In the genomic region with DNA sequence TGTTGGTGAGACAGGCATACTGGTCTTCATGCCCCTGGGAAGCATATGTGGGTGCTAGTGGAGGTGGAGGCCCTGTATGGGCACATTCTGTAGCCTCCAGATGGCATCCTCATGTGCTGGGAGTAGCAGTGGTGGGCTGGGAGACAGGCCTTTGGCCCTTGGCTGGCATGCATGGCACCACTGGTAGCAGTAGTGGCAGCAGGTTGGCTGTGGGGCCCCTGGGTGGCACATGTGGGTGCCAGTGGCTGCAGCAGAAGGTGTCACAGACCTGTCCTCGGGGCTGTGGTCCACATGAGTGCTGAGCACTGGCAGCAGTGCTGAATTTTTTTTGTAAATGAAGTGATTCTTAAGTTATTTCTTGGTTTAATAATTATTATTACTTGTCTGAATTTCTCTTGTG, we compare ENCODE assay signal across 26 cellular contexts.
DNase-seq lines count a peak whose midpoint lies in the region; FAIRE-seq and TF ChIP-seq lines count a peak whose summit lies in the region.
"Had no signal": no experiment of that assay in that cellular context is flagged by ENCODE, and none has a peak within 500 bp of the region (broad histone marks: within the 10 kb centered on the region; RNA-seq: fewer than 3 reads in every experiment).

No MANE protein-coding gene starts in this region.

- in situ Hi-C loops in mammary epithelial cell (cut with MboI; ENCODE audit: low sequenced_read_pairs in 2 of 2): no loop called here

- H2AFZ ChIP-seq in mammary epithelial cell (ENCODE audit: low read depth, low read length) (no peak overlapping the region), H1 (ENCODE audit: low read length) (no peak overlapping the region), neuronal stem cell (ENCODE audit: low read length) (no peak overlapping the region)
- H2AFZ ChIP-seq: GM23338 had no signal

- no peak overlapping the region for H3K9ac ChIP-seq in mammary epithelial cell (ENCODE audit: insufficient read depth, low read length)
- H3K9ac ChIP-seq in H1 (replicated peaks in 1 of 4; ENCODE audit: extremely low read depth in 1 of 4, low read depth in 3 of 4, low read length in 3 of 4): no peak overlapping the region
- no peak overlapping the region for H3K9ac ChIP-seq in neuronal stem cell (ENCODE audit: low read depth, low read length, poor library complexity)
- H3K9ac ChIP-seq: BLaER1 treated with 17β-estradiol and CSF1 and Interleukin-3, amounts not matched to agents 10 nM and 100 nM had no signal

- no peak for TF ChIP-seq POLR2A in H1 (IDR thresholded peaks at IDR 0.05; ENCODE audit: control extremely low read depth in 1 of 2, low read depth in 2 of 2, low read length in 2 of 2)

- no TSS peak for BruUV-seq in MCF 10A (replicated peaks; lab: Mats Ljungman, UMichigan)
- no TSS peak for BruUV-seq in mammary epithelial cell (replicated peaks; lab: Mats Ljungman, UMichigan)

- no peaks in the 10 kb centered on the region for H3K36me3 ChIP-seq in mammary epithelial cell (ENCODE audit: insufficient read depth, low read length)
- H3K36me3 ChIP-seq in H1 (ENCODE audit: control insufficient read depth in 2 of 4, insufficient read depth in 4 of 4, low read length in 3 of 4): no peaks in the 10 kb centered on the region
- no peaks in the 10 kb centered on the region for H3K36me3 ChIP-seq in neuronal stem cell (replicated peaks in 1 of 2; ENCODE audit: control insufficient read depth in 2 of 2, insufficient read depth in 2 of 2, low read length in 2 of 2)
- H3K36me3 ChIP-seq: BE2C had no signal

- H4K8ac ChIP-seq in H1 (ENCODE audit: extremely low read depth, insufficient read depth, low read length): no peak overlapping the region
- H4K8ac ChIP-seq in neuronal stem cell (ENCODE audit: low read depth, low read length): no peak overlapping the region

- no peak for TF ChIP-seq EP300 in H1 (IDR thresholded peaks at IDR 0.05; ENCODE audit: borderline replicate concordance in 1 of 2, low read depth in 2 of 2, low read length in 2 of 2)

- no peaks in the 10 kb centered on the region for H3K79me2 ChIP-seq in mammary epithelial cell (ENCODE audit: insufficient read depth, low read length)
- H3K79me2 ChIP-seq in H1 (ENCODE audit: control insufficient read depth in 1 of 2, insufficient read depth in 2 of 2, low read length in 2 of 2): no peaks in the 10 kb centered on the region

- DNase-seq in MCF 10A (ENCODE audit: unreplicated experiment) (no peak), mammary epithelial cell (no peak), NCI-H2171 (lab: John Stamatoyannopoulos, UW) (peak; percentile 52), H1 (ENCODE audit: low read depth in 1 of 2, low spot score in 2 of 2) (no peak), neuronal stem cell (ENCODE audit: low spot score) (no peak), NAMALWA (ENCODE audit: low spot score) (no peak), nucleus accumbens (lab: John Stamatoyannopoulos, UW) (no peak), SKM-1 treated with dmso at 0.1 percent for 144 hours (lab: John Stamatoyannopoulos, UW; ENCODE audit: unreplicated experiment) (no peak)
- DNase-seq: 8988T; ACHN; AML-193; BE2C; Calu3; CD4-positive, alpha-beta memory T cell; COR-L47; DMS79; EL; GDM1; HCEC 1CT had no signal

- no peak overlapping the region for H4K5ac ChIP-seq in H1 (ENCODE audit: insufficient read length, low read depth, low read length)

- no peak overlapping the region for H3K4me3 Mint-ChIP-seq in MCF 10A (ENCODE audit: unreplicated experiment)
- H3K4me3 Mint-ChIP-seq: CD14-positive monocyte; CD4-positive, alpha-beta memory T cell; GM23338 had no signal

- H2BK12ac ChIP-seq in H1 (ENCODE audit: low read depth, low read length) (no peak overlapping the region), neuronal stem cell (ENCODE audit: low read length) (peak overlapping the region; percentile 58)

- no peaks in the 10 kb centered on the region for H3K23me2 ChIP-seq in H1 (ENCODE audit: low read depth, low read length)

- intact Hi-C loops in MCF 10A (cut with micrococcal nuclease) (no loop called here), mammary epithelial cell (cut with micrococcal nuclease) (no loop called here)

- CTCF ChIA-PET in MCF 10A (lab: Yijun Ruan, JAX): interaction anchor here (0.5 kb wide), 1 partner anchor 140 kb away, joined by 3 read pairs; no protein-coding TSS in a partner anchor
- CTCF ChIA-PET in mammary epithelial cell (lab: Charles Lee; ENCODE audit: low non-redundant PET): no interaction called here
- CTCF ChIA-PET in H1 (lab: Charles Lee; ENCODE audit: partially characterized antibody): no interaction called here

- H3K14ac ChIP-seq in H1 (ENCODE audit: insufficient read length) (no peak overlapping the region), neuronal stem cell (ENCODE audit: low read length) (no peak overlapping the region)

- WGBS in mammary epithelial cell (ENCODE audit: low coverage, missing lambda C conversion rate): 89% methylated on average over 1 of the region's 1 CpG
- WGBS in H1 (ENCODE audit: extremely low coverage in 1 of 2, insufficient coverage in 1 of 2, insufficient read length in 1 of 2, insufficient replicate concordance in 2 of 2, low coverage in 1 of 2, low lambda C conversion rate in 2 of 2, missing lambda C conversion rate in 1 of 2), 2 experiments: 83% methylated on average over 1 of the region's 1 CpG; no CpG with 5 or more reads in 1 of the 2 experiments
- WGBS in neuronal stem cell (ENCODE audit: extremely low coverage in 2 of 2, insufficient read length in 2 of 2, insufficient replicate concordance in 1 of 2), 2 donors: no CpG with 5 or more reads among the region's 1 CpG

- no peaks in the 10 kb centered on the region for H3K27me3 Mint-ChIP-seq in MCF 10A (ENCODE audit: insufficient read depth, unreplicated experiment)
- H3K27me3 Mint-ChIP-seq: CD4-positive, alpha-beta memory T cell had no signal

- H2BK5ac ChIP-seq in H1 (ENCODE audit: low read depth, low read length) (no peak overlapping the region), neuronal stem cell (ENCODE audit: low read length) (no peak overlapping the region)

- no peak overlapping the region for H2AK5ac ChIP-seq in H1 (ENCODE audit: low read depth, low read length)
- H2AK5ac ChIP-seq in neuronal stem cell (ENCODE audit: low read depth, low read length): no peak overlapping the region

- H3K18ac ChIP-seq in H1 (ENCODE audit: extremely low read depth, low read length): no peak overlapping the region
- peak overlapping the region; percentile 85 for H3K18ac ChIP-seq in neuronal stem cell (ENCODE audit: low read length)

- H2BK20ac ChIP-seq in H1 (ENCODE audit: low read length): no peak overlapping the region

- H4K91ac ChIP-seq in H1 (replicated peaks; ENCODE audit: insufficient read length, low read length) (no peak overlapping the region), neuronal stem cell (ENCODE audit: low read depth, low read length, poor library complexity) (no peak overlapping the region)

- TF ChIP-seq CTCF in MCF 10A (IDR thresholded peaks at IDR 0.05; ENCODE audit: unreplicated experiment) (no peak), mammary epithelial cell (conservative IDR thresholded peaks at IDR 0.05 in 1 of 2, IDR thresholded peaks at IDR 0.05 in 1 of 2; ENCODE audit: extremely low read depth in 1 of 2, insufficient read depth in 1 of 2, low read depth in 1 of 2, low read length in 2 of 2) (no peak), H1 (IDR thresholded peaks at IDR 0.05; ENCODE audit: control extremely low read depth in 1 of 3, insufficient read depth in 1 of 3, low read depth in 1 of 3, low read length in 3 of 3) (no peak)

- H4K20me1 ChIP-seq in mammary epithelial cell (ENCODE audit: insufficient read depth, low read length): no peaks in the 10 kb centered on the region
- no peaks in the 10 kb centered on the region for H4K20me1 ChIP-seq in H1 (replicated peaks in 1 of 2; ENCODE audit: control insufficient read depth in 1 of 2, insufficient read depth in 2 of 2, low read length in 2 of 2)
- H4K20me1 ChIP-seq: BLaER1 treated with 17β-estradiol and CSF1 and Interleukin-3, amounts not matched to agents 10 nM and 100 nM had no signal

- H3K27ac Mint-ChIP-seq in MCF 10A (ENCODE audit: low read depth, unreplicated experiment): peak overlapping the region; percentile 87
- H3K27ac Mint-ChIP-seq: CD4-positive, alpha-beta memory T cell; GM23338 had no signal

- H3K9me3 ChIP-seq in mammary epithelial cell (replicated peaks; ENCODE audit: insufficient read depth, low read length) (peaks cover 2% of the 10 kb centered on the region), H1 (ENCODE audit: insufficient read depth in 2 of 2, low read depth in 1 of 2, low read length in 1 of 2) (no peaks in the 10 kb centered on the region), neuronal stem cell (replicated peaks in 1 of 2; ENCODE audit: control insufficient read depth in 2 of 2, insufficient read depth in 1 of 2, low read depth in 1 of 2, low read length in 2 of 2) (peaks cover 0 to 5% of the 10 kb centered on the region in 2 donors)
- H3K9me3 ChIP-seq: BE2C had no signal

- peaks cover 14% of the 10 kb centered on the region for H3K9me3 Mint-ChIP-seq in MCF 10A (ENCODE audit: unreplicated experiment)

- peaks cover 6% of the 10 kb centered on the region for H3K36me3 Mint-ChIP-seq in MCF 10A (ENCODE audit: insufficient read depth, unreplicated experiment)
- H3K36me3 Mint-ChIP-seq: CD14-positive monocyte had no signal

- H3K27ac ChIP-seq in mammary epithelial cell (ENCODE audit: insufficient read depth, low read depth, low read length) (no peak overlapping the region), H1 (ENCODE audit: low read depth, low read length) (no peak overlapping the region), neuronal stem cell (replicated peaks; ENCODE audit: low read length) (no peak overlapping the region)
- H3K27ac ChIP-seq: A549; BLaER1 treated with 17β-estradiol and CSF1 and Interleukin-3, amounts not matched to agents 10 nM and 100 nM had no signal

- POLR2A ChIA-PET in MCF 10A (lab: Yijun Ruan, JAX) (interaction anchor here (1.7 to 2.5 kb wide), 2 partner anchors 19 to 27 kb away, joined by 3 to 31 read pairs; no protein-coding TSS in a partner anchor), H1 (lab: Charles Lee; ENCODE audit: partially characterized antibody) (no interaction called here)

- H3K4me1 ChIP-seq in mammary epithelial cell (ENCODE audit: insufficient read depth, low read length) (peaks cover 20% of the 10 kb centered on the region), H1 (replicated peaks in 1 of 4; ENCODE audit: control insufficient read depth in 3 of 4, insufficient read depth in 4 of 4, low read length in 3 of 4) (no peaks in the 10 kb centered on the region), neuronal stem cell (ENCODE audit: control insufficient read depth in 2 of 2, insufficient read depth in 1 of 2, low read depth in 1 of 2, low read length in 2 of 2) (no peaks in the 10 kb centered on the region)
- H3K4me1 ChIP-seq: BE2C had no signal

- no peak overlapping the region for H2BK15ac ChIP-seq in H1 (ENCODE audit: low read length)
- no peak overlapping the region for H2BK15ac ChIP-seq in neuronal stem cell (ENCODE audit: low read length)

- H3K4me2 ChIP-seq in mammary epithelial cell (ENCODE audit: insufficient read depth, low read depth, low read length) (no peak overlapping the region), H1 (ENCODE audit: insufficient read depth in 1 of 2, low read depth in 2 of 2, low read length in 2 of 2) (no peak overlapping the region), neuronal stem cell (ENCODE audit: insufficient read depth, low read length, poor library complexity, severe bottlenecking) (no peak overlapping the region)
- H3K4me2 ChIP-seq: A549; BLaER1 treated with 17β-estradiol and CSF1 and Interleukin-3, amounts not matched to agents 10 nM and 100 nM; GM23338 had no signal

- H3K56ac ChIP-seq in H1 (replicated peaks; ENCODE audit: insufficient read length, low read depth, low read length): no peak overlapping the region

- no peak for FAIRE-seq in H1 (lab: Jason Lieb, UNC)
- FAIRE-seq: A549, GM12878, GM19239, H54 had no signal

- dilution Hi-C loops in mammary epithelial cell (cut with HindIII; ENCODE audit: low sequenced_read_pairs): no loop called here

- H3K4me3 ChIP-seq in mammary epithelial cell (replicated peaks in 1 of 3; ENCODE audit: insufficient read depth in 1 of 3, low read depth in 2 of 3, low read length in 3 of 3): no peak overlapping the region
- no peak overlapping the region for H3K4me3 ChIP-seq in H1 (ENCODE audit: extremely low read depth in 1 of 4, insufficient read depth in 2 of 4, low read depth in 3 of 4, low read length in 4 of 4)
- no peak overlapping the region for H3K4me3 ChIP-seq in neuronal stem cell (ENCODE audit: low read length in 2 of 2)
- H3K4me3 ChIP-seq: A549; BLaER1 treated with 17β-estradiol and CSF1 and Interleukin-3, amounts not matched to agents 10 nM and 100 nM; GM12878; GM23338 had no signal

- no peak for TF ChIP-seq RAD21 in H1 (IDR thresholded peaks at IDR 0.05 in 1 of 2, conservative IDR thresholded peaks at IDR 0.05 in 1 of 2; ENCODE audit: low read depth in 2 of 2, low read length in 2 of 2)

- H3K4me1 Mint-ChIP-seq in MCF 10A (ENCODE audit: insufficient read depth, unreplicated experiment): peaks cover 12% of the 10 kb centered on the region
- H3K4me1 Mint-ChIP-seq: CD14-positive monocyte; CD4-positive, alpha-beta memory T cell; GM23338 had no signal

- H3K27me3 ChIP-seq in mammary epithelial cell (ENCODE audit: insufficient read depth, low read length) (no peaks in the 10 kb centered on the region), H1 (replicated peaks in 1 of 4; ENCODE audit: control insufficient read depth in 3 of 4, extremely low read depth in 1 of 4, insufficient read depth in 3 of 4, low read length in 3 of 4) (no peaks in the 10 kb centered on the region), neuronal stem cell (ENCODE audit: control insufficient read depth in 3 of 3, insufficient read depth in 3 of 3, low read depth in 1 of 3, low read length in 3 of 3) (no peaks in the 10 kb centered on the region)
- H3K27me3 ChIP-seq: BE2C; BLaER1 treated with 17β-estradiol and CSF1 and Interleukin-3, amounts not matched to agents 10 nM and 100 nM had no signal

- H3K4ac ChIP-seq in H1 (replicated peaks; ENCODE audit: insufficient read length, low read depth, low read length) (no peak overlapping the region), neuronal stem cell (ENCODE audit: low read length) (no peak overlapping the region)

- H3K79me1 ChIP-seq in H1 (ENCODE audit: low read depth, low read length) (no peaks in the 10 kb centered on the region), neuronal stem cell (ENCODE audit: low read depth, low read length) (no peaks in the 10 kb centered on the region)

- H3K23ac ChIP-seq in H1 (ENCODE audit: insufficient read length) (peak overlapping the region; percentile 15), neuronal stem cell (ENCODE audit: low read depth, low read length, poor library complexity) (peak overlapping the region; percentile 6)

- H2BK120ac ChIP-seq in H1 (replicated peaks; ENCODE audit: low read depth, low read length): no peak overlapping the region
- no peak overlapping the region for H2BK120ac ChIP-seq in neuronal stem cell (ENCODE audit: low read depth, low read length)
